Comparison of ENCODE assay signal across 18 cellular contexts in the genomic region with DNA sequence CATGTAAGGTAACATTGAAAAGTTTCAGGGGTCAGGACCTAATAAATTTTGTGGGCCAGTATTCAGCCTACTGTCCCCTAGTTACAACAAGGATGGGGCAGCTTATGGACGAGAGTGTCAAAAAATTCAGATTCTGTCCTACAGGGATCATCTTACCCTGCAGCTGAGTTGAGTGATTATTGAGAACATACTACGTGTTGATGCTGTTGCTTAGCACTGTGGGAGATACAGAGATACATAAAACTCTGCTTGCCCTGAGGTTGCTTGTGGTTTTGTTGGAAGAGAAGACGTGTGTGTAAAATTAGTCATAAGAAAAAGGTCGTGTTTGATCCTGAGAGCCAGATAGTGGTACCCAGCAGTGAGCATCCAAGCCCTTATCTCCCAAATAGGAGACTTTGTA.
DNase-seq lines count a peak whose midpoint lies in the region; ATAC-seq, FAIRE-seq and TF ChIP-seq lines count a peak whose summit lies in the region.
"Had no signal": no experiment of that assay in that cellular context is flagged by ENCODE, and none has a peak within 500 bp of the region (broad histone marks: within the 10 kb centered on the region; RNA-seq: fewer than 3 reads in every experiment).

No MANE protein-coding gene starts in this region.

- no peak overlapping the region for H3K4ac ChIP-seq in mesendoderm (ENCODE audit: low read depth, low read length)

- peaks cover 6% of the 10 kb centered on the region; the same call in 1 of the 2 replicates for H4K20me1 ChIP-seq in PC-3 (ENCODE audit: low read length)

- no peak overlapping the region for H2BK15ac ChIP-seq in mesendoderm (replicated peaks; ENCODE audit: low read depth)

- FAIRE-seq in GM12892 (lab: Jason Lieb, UNC), result peak; percentile 30
- FAIRE-seq: colon had no signal

- POLR2A ChIA-PET in PC-3 (lab: Charles Lee; ENCODE audit: unreplicated experiment), result no interaction called here

- no TSS peak for BruUV-seq in PC-3 (replicated peaks; lab: Mats Ljungman, UMichigan)

- H3K4me1 ChIP-seq in PC-3 (ENCODE audit: insufficient read depth, low read length) (no peaks in the 10 kb centered on the region), mesendoderm (ENCODE audit: control insufficient read depth, low read depth, low read length) (no peaks in the 10 kb centered on the region)
- H3K4me1 ChIP-seq: Peyer's patch had no signal

- peaks cover 5% of the 10 kb centered on the region for H3K79me1 ChIP-seq in mesendoderm (ENCODE audit: low read length)

- H3K79me2 ChIP-seq in PC-3 (ENCODE audit: low read length) (peaks cover 52% of the 10 kb centered on the region), mesendoderm (ENCODE audit: control insufficient read depth, insufficient read depth, low read length) (peaks cover 2% of the 10 kb centered on the region)

- no peak overlapping the region for H2BK5ac ChIP-seq in mesendoderm (ENCODE audit: low read length)

- no peak overlapping the region for H2AK5ac ChIP-seq in mesendoderm (ENCODE audit: low read length)

- CTCF ChIA-PET in PC-3 (lab: Charles Lee), result no interaction called here

- no CpG with 5 or more reads among the region's 4 CpGs for WGBS in mesendoderm (ENCODE audit: extremely low coverage, insufficient coverage, low lambda C conversion rate)

- no peaks in the 10 kb centered on the region for H3K9me3 ChIP-seq in PC-3 (ENCODE audit: low read length)
- H3K9me3 ChIP-seq: Peyer's patch had no signal

- DNase-seq in GM12892 (ENCODE audit: insufficient read length) (no peak), PC-3 (peak; percentile 72), cardiac fibroblast (ENCODE audit: low read depth in 2 of 2) (peak; percentile 9 to 13), mesendoderm (peak; percentile 19), GOT3 (lab: John Stamatoyannopoulos, UW) (no peak), SIG-M5 (lab: John Stamatoyannopoulos, UW) (no peak)
- DNase-seq: activated CD4-positive, alpha-beta memory T cell treated with anti-CD3 and anti-CD28 coated beads for 36 hours; activated naive CD4-positive, alpha-beta T cell; CD8-positive, alpha-beta T cell; GF-D8; NCI-H1436; Peyer's patch; stimulated activated naive CD4-positive, alpha-beta T cell treated with Interleukin-2 at 50 U/mL for 16 hours had no signal

- H4K8ac ChIP-seq in mesendoderm (ENCODE audit: low read depth, low read length), result no peak overlapping the region

- H3K9ac ChIP-seq in PC-3 (ENCODE audit: low read length), result no peak overlapping the region
- no peak overlapping the region for H3K9ac ChIP-seq in mesendoderm (ENCODE audit: low read length)

- H2AFZ ChIP-seq in PC-3 (ENCODE audit: low read length), result no peak overlapping the region
- H2AFZ ChIP-seq: GM23338 had no signal

- no peaks in the 10 kb centered on the region for H3K27me3 ChIP-seq in PC-3 (ENCODE audit: low read length)
- no peaks in the 10 kb centered on the region for H3K27me3 ChIP-seq in mesendoderm (ENCODE audit: insufficient read depth, low read length, poor library complexity)
- H3K27me3 ChIP-seq: Peyer's patch had no signal

- no peaks in the 10 kb centered on the region for H3K36me3 ChIP-seq in PC-3 (ENCODE audit: low read depth, low read length)
- H3K36me3 ChIP-seq in mesendoderm (ENCODE audit: control insufficient read depth, insufficient read depth, low read length), result no peaks in the 10 kb centered on the region
- H3K36me3 ChIP-seq: Peyer's patch had no signal

- no peak overlapping the region for H3K56ac ChIP-seq in mesendoderm (ENCODE audit: low read length)

- no peak overlapping the region for H4K5ac ChIP-seq in mesendoderm (ENCODE audit: low read length)

- TF ChIP-seq POLR2A in GM12892 (IDR thresholded peaks at IDR 0.05; ENCODE audit: low read depth, low read length), result no peak

- TF ChIP-seq CTCF in PC-3 (conservative IDR thresholded peaks at IDR 0.05; ENCODE audit: low read depth, low read length), result no peak
- TF ChIP-seq CTCF in cardiac fibroblast (IDR thresholded peaks at IDR 0.05; ENCODE audit: low read depth, low read length), result no peak

- no peak overlapping the region for H2BK120ac ChIP-seq in mesendoderm (ENCODE audit: low read depth, low read length)

- H3K23ac ChIP-seq in mesendoderm (ENCODE audit: low read length), result no peak overlapping the region

- H3K18ac ChIP-seq in mesendoderm (ENCODE audit: low read length), result no peak overlapping the region

- ATAC-seq in PC-3, result peak; percentile 96
- ATAC-seq in HG02938 (IDR thresholded peaks at IDR 0.05; ENCODE audit: unreplicated experiment), result no peak
- ATAC-seq: CD8-positive, alpha-beta T cell; GM23338; sciatic nerve had no signal

- H3K4me2 ChIP-seq in PC-3 (ENCODE audit: low read length) (no peak overlapping the region), mesendoderm (ENCODE audit: low read length) (no peak overlapping the region)
- H3K4me2 ChIP-seq: GM23338 had no signal

- H3K4me3 ChIP-seq in PC-3 (ENCODE audit: low read length), result no peak overlapping the region
- H3K4me3 ChIP-seq in cardiac fibroblast (replicated peaks in 1 of 2; ENCODE audit: low read depth in 2 of 2, low read length in 2 of 2), result no peak overlapping the region
- H3K4me3 ChIP-seq in mesendoderm (ENCODE audit: low read length), result no peak overlapping the region
- H3K4me3 ChIP-seq: GM23338, Peyer's patch had no signal

- H3K27ac ChIP-seq in PC-3 (ENCODE audit: low read length), result no peak overlapping the region
- no peak overlapping the region for H3K27ac ChIP-seq in mesendoderm (ENCODE audit: low read depth, low read length)
- H3K27ac ChIP-seq: HL-60, Peyer's patch had no signal

- H3K9me2 ChIP-seq in PC-3 (replicated peaks; ENCODE audit: low read length), result no peaks in the 10 kb centered on the region

- intact Hi-C loops in PC-3 (cut with micrococcal nuclease), result no loop called here

- no peaks in the 10 kb centered on the region for H3F3A ChIP-seq in PC-3 (ENCODE audit: low read length, unreplicated experiment)

Comparison
In these comparisons a context has a peak if more than half of its experiments do, and no peak if none do; other contexts are left out.
1. DNase-seq: peak in PC-3 (single experiment), cardiac fibroblast (2 of 2) and mesendoderm (single experiment); none in GM12892 (single experiment), GOT3 (single experiment) and SIG-M5 (single experiment).